12 cellular contexts compared by ENCODE assay signal in the genomic region with DNA sequence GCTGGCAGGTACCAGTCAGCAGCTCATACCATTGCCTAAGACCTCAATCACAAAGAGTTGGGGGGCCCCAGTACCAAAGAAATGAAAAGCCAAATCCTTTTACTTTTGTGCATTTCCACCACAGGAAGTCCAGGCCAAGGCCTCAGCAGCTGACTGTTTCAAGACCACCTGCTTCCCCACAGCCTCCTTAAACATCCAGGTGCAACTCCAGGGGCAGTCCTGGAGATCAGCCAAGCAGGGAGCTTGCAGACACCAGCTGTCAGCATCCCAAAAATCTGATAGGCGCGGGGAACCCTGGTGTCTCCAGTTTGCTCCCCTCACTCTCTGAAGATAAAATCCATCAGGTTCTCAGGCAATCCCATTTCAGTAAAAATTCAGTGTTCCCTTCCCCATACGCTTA.
DNase-seq lines count a peak whose midpoint lies in the region; ATAC-seq and TF ChIP-seq lines count a peak whose summit lies in the region.
"Had no signal": no experiment of that assay in that cellular context is flagged by ENCODE, and none has a peak within 500 bp of the region (broad histone marks: within the 10 kb centered on the region; RNA-seq: fewer than 3 reads in every experiment).

No MANE protein-coding gene starts in this region.

- no peak overlapping the region for H3K4me3 Mint-ChIP-seq in natural killer cell treated with Interleukin-12 subunit alpha and Interleukin-12 subunit beta and Interleukin-15 and Interleukin-18, amount 100 ng/mL, for 72 hours
- H3K4me3 Mint-ChIP-seq in natural killer cell (no peak overlapping the region), activated B cell treated with CpG ODN at 0.5 μM for 24 hours (no peak overlapping the region)

- intact Hi-C loops in natural killer cell (cut with micrococcal nuclease): loop anchor here (10.0 kb wide), 1 partner anchor 132 kb away; no protein-coding TSS in a partner anchor
- intact Hi-C loops in activated B cell treated with CpG ODN at 0.5 μM for 24 hours (cut with micrococcal nuclease): loop anchor here (10.0 kb wide), 1 partner anchor 612 kb away; a partner anchor contains a TSS

- TF ChIP-seq POLR2A in GM18505 (IDR thresholded peaks at IDR 0.05; ENCODE audit: borderline replicate concordance, extremely low read depth, insufficient read depth, insufficient read length): no peak

- peak; percentile 5 for DNase-seq in natural killer cell treated with Interleukin-12 subunit alpha and Interleukin-12 subunit beta and Interleukin-15 and Interleukin-18, amount 100 ng/mL, for 72 hours (ENCODE audit: low spot score)
- no peak for DNase-seq in natural killer cell
- DNase-seq in NCI-H187 (lab: John Stamatoyannopoulos, UW): peak; percentile 47 to 86
- DNase-seq in activated B cell treated with CpG ODN at 0.5 μM for 24 hours: no peak
- DNase-seq in epidermal melanocyte (ENCODE audit: insufficient read length, low spot score): no peak
- no peak for DNase-seq in NAMALWA (ENCODE audit: low spot score)
- DNase-seq in kidney tubule cell (ENCODE audit: low spot score): no peak
- DNase-seq: AML-193; foreskin fibroblast; midbrain; stimulated activated CD4-positive, alpha-beta T cell treated with anti-CD3 and anti-CD28 coated beads, Interleukin-2, amount 100 ng/mL, for 24 hours had no signal

- CTCF ChIA-PET in activated B cell treated with CpG ODN at 0.5 μM for 24 hours (lab: Charles Lee): interaction anchor here (1.3 kb wide), 1 partner anchor 16 kb away, joined by 5 read pairs; no protein-coding TSS in a partner anchor

- H3K9me3 Mint-ChIP-seq in natural killer cell treated with Interleukin-12 subunit alpha and Interleukin-12 subunit beta and Interleukin-15 and Interleukin-18, amount 100 ng/mL, for 72 hours: no peaks in the 10 kb centered on the region
- H3K9me3 Mint-ChIP-seq in natural killer cell: no peaks in the 10 kb centered on the region
- H3K9me3 Mint-ChIP-seq in activated B cell treated with CpG ODN at 0.5 μM for 24 hours: no peaks in the 10 kb centered on the region

- no peak for ATAC-seq in natural killer cell treated with Interleukin-12 subunit alpha and Interleukin-12 subunit beta and Interleukin-15 and Interleukin-18, amount 100 ng/mL, for 72 hours
- ATAC-seq in natural killer cell (no peak), activated B cell treated with CpG ODN at 0.5 μM for 24 hours (ENCODE audit: low read depth) (no peak), GM18505 (IDR thresholded peaks at IDR 0.05; ENCODE audit: unreplicated experiment) (no peak)

- H3K27ac Mint-ChIP-seq in natural killer cell treated with Interleukin-12 subunit alpha and Interleukin-12 subunit beta and Interleukin-15 and Interleukin-18, amount 100 ng/mL, for 72 hours: no peak overlapping the region
- H3K27ac Mint-ChIP-seq in natural killer cell (peak overlapping the region in 1 of 2 donors; percentile 67), activated B cell treated with CpG ODN at 0.5 μM for 24 hours (peak overlapping the region; percentile 12)

- POLR2A ChIA-PET in activated B cell treated with CpG ODN at 0.5 μM for 24 hours (lab: Charles Lee): no interaction called here

- TF ChIP-seq CTCF in natural killer cell (IDR thresholded peaks at IDR 0.05) (no peak), activated B cell treated with CpG ODN at 0.5 μM for 24 hours (IDR thresholded peaks at IDR 0.05) (no peak)

- H3K27me3 Mint-ChIP-seq in natural killer cell treated with Interleukin-12 subunit alpha and Interleukin-12 subunit beta and Interleukin-15 and Interleukin-18, amount 100 ng/mL, for 72 hours: no peaks in the 10 kb centered on the region
- no peaks in the 10 kb centered on the region for H3K27me3 Mint-ChIP-seq in natural killer cell (ENCODE audit: low read depth in 2 of 2)
- H3K27me3 Mint-ChIP-seq in activated B cell treated with CpG ODN at 0.5 μM for 24 hours: no peaks in the 10 kb centered on the region

- no peaks in the 10 kb centered on the region for H3K36me3 Mint-ChIP-seq in natural killer cell treated with Interleukin-12 subunit alpha and Interleukin-12 subunit beta and Interleukin-15 and Interleukin-18, amount 100 ng/mL, for 72 hours
- H3K36me3 Mint-ChIP-seq in natural killer cell (no peaks in the 10 kb centered on the region), activated B cell treated with CpG ODN at 0.5 μM for 24 hours (ENCODE audit: low read depth) (peaks cover 3% of the 10 kb centered on the region)

- peaks cover 28% of the 10 kb centered on the region in 2 donors for H3K4me1 Mint-ChIP-seq in natural killer cell treated with Interleukin-12 subunit alpha and Interleukin-12 subunit beta and Interleukin-15 and Interleukin-18, amount 100 ng/mL, for 72 hours (ENCODE audit: low read depth in 2 of 2)
- H3K4me1 Mint-ChIP-seq in natural killer cell: peaks cover 26 to 32% of the 10 kb centered on the region in 2 donors
- H3K4me1 Mint-ChIP-seq in activated B cell treated with CpG ODN at 0.5 μM for 24 hours: peaks cover 53% of the 10 kb centered on the region

Comparison
In these comparisons a context has a peak if more than half of its experiments do, and no peak if none do; other contexts are left out.
1. DNase-seq: peak in natural killer cell treated with Interleukin-12 subunit alpha and Interleukin-12 subunit beta and Interleukin-15 and Interleukin-18, amount 100 ng/mL, for 72 hours (single experiment) and NCI-H187 (2 of 2); none in natural killer cell (single experiment), activated B cell treated with CpG ODN at 0.5 μM for 24 hours (single experiment), epidermal melanocyte (single experiment), NAMALWA (single experiment) and kidney tubule cell (single experiment).